In genomic region chr5:138934971-138935370, GRCh38 we compare ENCODE assay signal across 19 cellular contexts. TPM values are rescaled to one million over a fixed set of nuclear protein-coding genes. Genes with fewer than 3 reads are reported as not detected.
A peak's percentile ranks its signal among the peaks of the same experiment; 100 is the strongest.
DNase-seq lines count a peak whose midpoint lies in the region; TF ChIP-seq lines count a peak whose summit lies in the region.
"Had no signal": no experiment of that assay in that cellular context is flagged by ENCODE, and none has a peak within 500 bp of the region (broad histone marks: within the 10 kb centered on the region; RNA-seq: fewer than 3 reads in every experiment).

No MANE protein-coding gene starts in this region.

- H3K27me3 Mint-ChIP-seq in chondrocyte (ENCODE audit: low read depth): no peaks in the 10 kb centered on the region
- peaks cover 2% of the 10 kb centered on the region for H3K27me3 Mint-ChIP-seq in nephron progenitor cell (ENCODE audit: low read depth, poor library complexity)
- no peaks in the 10 kb centered on the region for H3K27me3 Mint-ChIP-seq in type B pancreatic cell
- H3K27me3 Mint-ChIP-seq: B cell; CD4-positive, alpha-beta memory T cell had no signal

- no peak overlapping the region for H3K4me3 Mint-ChIP-seq in chondrocyte (ENCODE audit: unreplicated experiment)
- H3K4me3 Mint-ChIP-seq in nephron progenitor cell: no peak overlapping the region
- peak overlapping the region; percentile 36 for H3K4me3 Mint-ChIP-seq in type B pancreatic cell
- H3K4me3 Mint-ChIP-seq: B cell; CD4-positive, alpha-beta memory T cell had no signal

- peaks cover 0 to 18% of the 10 kb centered on the region in 2 donors for H3K4me1 ChIP-seq in right atrium auricular region
- peaks cover 30% of the 10 kb centered on the region for H3K4me1 ChIP-seq in left ventricle myocardium inferior
- H3K4me1 ChIP-seq in thyroid gland: no peaks in the 10 kb centered on the region
- H3K4me1 ChIP-seq in A673 (ENCODE audit: insufficient read depth, low read length, poor library complexity, severe bottlenecking): no peaks in the 10 kb centered on the region

- H3K27ac Mint-ChIP-seq in chondrocyte (ENCODE audit: unreplicated experiment): no peak overlapping the region
- peak overlapping the region; percentile 52 for H3K27ac Mint-ChIP-seq in nephron progenitor cell
- H3K27ac Mint-ChIP-seq in type B pancreatic cell: no peak overlapping the region
- H3K27ac Mint-ChIP-seq: B cell had no signal

- H3K4me3 ChIP-seq in right atrium auricular region: no peak overlapping the region
- no peak overlapping the region for H3K4me3 ChIP-seq in left ventricle myocardium inferior
- H3K4me3 ChIP-seq in thyroid gland (replicated peaks in 1 of 3): no peak overlapping the region
- no peak overlapping the region for H3K4me3 ChIP-seq in A673 (ENCODE audit: low read depth, low read length, poor library complexity, severe bottlenecking)
- H3K4me3 ChIP-seq: HAP-1 had no signal

- H3K36me3 Mint-ChIP-seq in chondrocyte (ENCODE audit: low read depth): peaks cover 53% of the 10 kb centered on the region
- peaks cover 83% of the 10 kb centered on the region for H3K36me3 Mint-ChIP-seq in nephron progenitor cell (ENCODE audit: low read depth)
- peaks cover 64% of the 10 kb centered on the region for H3K36me3 Mint-ChIP-seq in type B pancreatic cell

- intact Hi-C loops in left ventricle myocardium inferior (cut with micrococcal nuclease) (no loop called here), thyroid gland (cut with DNase I) (no loop called here), A673 (cut with micrococcal nuclease; ENCODE audit: unreplicated experiment) (loop anchor here (10.0 kb wide), 1 partner anchor 290 kb away; no protein-coding TSS in a partner anchor)

- H3K4me1 Mint-ChIP-seq in chondrocyte (ENCODE audit: low read depth) (peaks cover 4% of the 10 kb centered on the region), nephron progenitor cell (peaks cover 50% of the 10 kb centered on the region), type B pancreatic cell (ENCODE audit: unreplicated experiment) (peaks cover 7% of the 10 kb centered on the region)
- H3K4me1 Mint-ChIP-seq: B cell; CD4-positive, alpha-beta memory T cell had no signal

- H3K27ac ChIP-seq in right atrium auricular region (no peak overlapping the region), left ventricle myocardium inferior (replicated peaks) (no peak overlapping the region), thyroid gland (no peak overlapping the region), A673 (ENCODE audit: low read depth, low read length, poor library complexity, severe bottlenecking) (no peak overlapping the region)

- CTCF ChIA-PET in A673 (lab: Charles Lee): no interaction called here

- 93 to 95% methylated on average over 12 of the region's 12 CpGs for WGBS in thyroid gland, 2 donors

- DNase-seq in right atrium auricular region (ENCODE audit: low spot score) (peak; percentile 56), left ventricle myocardium inferior (no peak), chondrocyte (ENCODE audit: low spot score) (peak; percentile 68), nephron progenitor cell (no peak), type B pancreatic cell (ENCODE audit: extremely low spot score, unreplicated experiment) (no peak), thyroid gland (no peak), A673 (ENCODE audit: low spot score) (no peak)
- DNase-seq in activated CD8-positive, alpha-beta memory T cell treated with anti-CD3 and anti-CD28 coated beads, Interleukin-2, amount 50 U/mL, for 48 hours: no peak
- DNase-seq: 8988T; ACHN; C1 segment of cervical spinal cord; CD4-positive, alpha-beta memory T cell; DMS153; DMS79 treated with DMSO at 0.1 percent for 48 hours; EL had no signal

- H3K9me3 ChIP-seq in right atrium auricular region (no peaks in the 10 kb centered on the region), left ventricle myocardium inferior (replicated peaks) (no peaks in the 10 kb centered on the region), thyroid gland (no peaks in the 10 kb centered on the region), A673 (ENCODE audit: low read depth, low read length, poor library complexity, severe bottlenecking) (no peaks in the 10 kb centered on the region)
- H3K9me3 ChIP-seq: HAP-1 had no signal

- no peak for TF ChIP-seq CTCF in right atrium auricular region (IDR thresholded peaks at IDR 0.05)
- no peak for TF ChIP-seq CTCF in left ventricle myocardium inferior (IDR thresholded peaks at IDR 0.05; ENCODE audit: borderline replicate concordance)
- no peak for TF ChIP-seq CTCF in chondrocyte (IDR thresholded peaks at IDR 0.05)
- no peak for TF ChIP-seq CTCF in nephron progenitor cell (IDR thresholded peaks at IDR 0.05)
- no peak for TF ChIP-seq CTCF in type B pancreatic cell (conservative IDR thresholded peaks at IDR 0.05)
- no peak for TF ChIP-seq CTCF in thyroid gland (IDR thresholded peaks at IDR 0.05)
- TF ChIP-seq CTCF in A673 (conservative IDR thresholded peaks at IDR 0.05; ENCODE audit: low read depth, low read length): no peak

- H3K36me3 ChIP-seq in right atrium auricular region (peaks cover 56% of the 10 kb centered on the region), left ventricle myocardium inferior (peaks cover 57% of the 10 kb centered on the region), thyroid gland (peaks cover 43 to 45% of the 10 kb centered on the region in 2 donors), A673 (ENCODE audit: insufficient read depth, low read length, poor library complexity, severe bottlenecking) (peaks cover 39% of the 10 kb centered on the region)

- no peaks in the 10 kb centered on the region for H3K9me3 Mint-ChIP-seq in chondrocyte (ENCODE audit: low read depth)
- H3K9me3 Mint-ChIP-seq in nephron progenitor cell: no peaks in the 10 kb centered on the region
- H3K9me3 Mint-ChIP-seq in type B pancreatic cell: no peaks in the 10 kb centered on the region
- H3K9me3 Mint-ChIP-seq: CD4-positive, alpha-beta memory T cell had no signal

- H3K27me3 ChIP-seq in right atrium auricular region (no peaks in the 10 kb centered on the region), left ventricle myocardium inferior (ENCODE audit: low read depth) (no peaks in the 10 kb centered on the region), thyroid gland (no peaks in the 10 kb centered on the region), A673 (replicated peaks; ENCODE audit: insufficient read depth, low read depth, low read length, poor library complexity) (no peaks in the 10 kb centered on the region)

- TF ChIP-seq POLR2A in thyroid gland (IDR thresholded peaks at IDR 0.05): no peak

- POLR2A ChIA-PET in A673 (lab: Charles Lee; ENCODE audit: low non-redundant PET): no interaction called here

- BruUV-seq in A673 (replicated peaks; lab: Mats Ljungman, UMichigan): no TSS peak

RNA-seq across cellular contexts. Expression of gene LRRTM2, which starts 59.8 kb away (rescaled TPM):
- not detected for total RNA-seq in right atrium auricular region
- not detected for total RNA-seq in left ventricle myocardium inferior
- total RNA-seq in chondrocyte: 0.19 TPM in 1 of 3 replicates, not detected in the others
- 4.6 TPM in 1 of 2 replicates, not detected in the other for total RNA-seq in type B pancreatic cell (ENCODE audit: low replicate concordance)
- total RNA-seq in thyroid gland: 1 to 10 TPM in 2 of 4 donors, under 1 TPM in 2; 0.20 to 1.2 (median 0.86) TPM
- total RNA-seq in A673 (2021): 0.39 and 0.67 TPM in 2 replicates
- total RNA-seq: B cell; CD4-positive, alpha-beta memory T cell; H1; HT-29 had no signal

Comparison
In these comparisons a context has a peak if more than half of its experiments do, and no peak if none do; other contexts are left out.
1. DNase-seq: peak in right atrium auricular region (single experiment) and chondrocyte (single experiment); none in left ventricle myocardium inferior (single experiment), nephron progenitor cell (single experiment), type B pancreatic cell (single experiment), thyroid gland (0 of 2), activated CD8-positive, alpha-beta memory T cell treated with anti-CD3 and anti-CD28 coated beads, Interleukin-2, amount 50 U/mL, for 48 hours (single experiment) and A673 (single experiment).